Comparison of ENCODE assay signal across 8 cellular contexts in the genomic region with DNA sequence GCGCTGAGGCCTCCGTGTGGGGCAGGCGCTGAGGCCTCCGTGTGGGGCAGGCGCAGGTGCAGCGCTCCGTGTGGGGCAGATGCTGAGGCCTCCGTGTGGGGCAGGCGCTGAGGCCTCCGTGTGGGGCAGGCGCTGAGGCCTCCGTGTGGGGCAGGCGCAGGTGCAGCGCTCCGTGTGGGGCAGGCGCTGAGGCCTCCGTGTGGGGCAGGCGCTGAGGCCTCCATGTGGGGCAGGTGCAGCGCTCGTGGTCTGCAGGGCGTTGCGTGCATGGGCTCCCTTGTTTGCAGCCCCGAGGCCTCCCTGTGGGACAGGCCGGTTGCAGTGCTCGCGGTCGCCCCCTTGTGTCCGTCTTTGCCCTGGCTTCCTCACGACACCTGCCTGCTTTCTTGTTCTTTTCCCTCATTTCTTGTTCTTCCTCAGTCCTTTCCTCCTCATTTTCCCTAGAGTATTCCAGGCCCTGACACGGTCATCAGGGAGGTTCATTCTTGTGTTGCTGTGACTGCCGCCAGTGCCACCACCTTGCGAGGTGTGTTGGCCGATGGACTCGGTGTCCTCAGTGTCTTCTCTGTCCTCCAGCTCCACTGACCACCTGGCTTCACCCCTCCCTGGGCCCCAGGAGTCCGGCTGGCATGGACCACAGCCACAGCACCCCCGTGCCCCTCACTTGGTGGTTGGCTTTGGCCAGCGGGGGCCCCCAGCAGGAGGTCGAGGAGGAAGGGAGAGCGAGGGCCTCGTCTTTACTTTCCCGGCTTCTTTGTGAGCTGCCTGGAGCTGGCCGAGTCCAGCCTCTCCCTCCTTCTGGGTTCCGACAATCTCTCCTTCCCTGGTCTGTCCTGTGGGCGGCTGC. TPM values are rescaled to one million over a fixed set of nuclear protein-coding genes. Genes with fewer than 3 reads are reported as not detected.
A peak's percentile ranks its signal among the peaks of the same experiment; 100 is the strongest.
DNase-seq lines count a peak whose midpoint lies in the region; TF ChIP-seq lines count a peak whose summit lies in the region.
"Not testable (repeated sequence)": the region's sequence is repeated elsewhere in the genome, so short reads cannot be mapped to it uniquely, and the experiment has no call there.

No MANE protein-coding gene starts in this region.

- peak; percentile 73 for DNase-seq in G401 (ENCODE audit: low spot score)
- peak; percentile 60 for DNase-seq in HT1080 (ENCODE audit: low read depth)
- peak; percentile 68 for DNase-seq in RWPE1 (ENCODE audit: low spot score)
- peak; percentile 81 for DNase-seq in activated CD8-positive, alpha-beta memory T cell treated with anti-CD3 and anti-CD28 coated beads, Interleukin-2, amount 50 U/mL, for 4 hours
- DNase-seq in colonic mucosa = peak; percentile 81
- peak; percentile 93 for DNase-seq in iPS-NIHi7 (ENCODE audit: extremely low spot score)
- DNase-seq in sigmoid colon = peak; percentile 85
- peak; percentile 54 to 83 for DNase-seq in tibial nerve (ENCODE audit: low spot score in 2 of 2)

- TF ChIP-seq CTCF in RWPE1 (conservative IDR thresholded peaks at IDR 0.05; ENCODE audit: low read depth) (peak; percentile 71), colonic mucosa (IDR thresholded peaks at IDR 0.05) (peak; percentile 85), sigmoid colon (IDR thresholded peaks at IDR 0.05) (peak; percentile 72 to 80 (median 75)), tibial nerve (IDR thresholded peaks at IDR 0.05) (peak; percentile 67 to 90 (median 85))

- H3K27me3 ChIP-seq in colonic mucosa, sigmoid colon, tibial nerve: not testable (repeated sequence)

- not testable (repeated sequence) for H3K4me3 ChIP-seq in colonic mucosa, sigmoid colon, tibial nerve

- CTCF ChIA-PET in RWPE1 (lab: Yijun Ruan, JAX) = interaction anchor here (0.6 to 1.2 kb wide), 10 partner anchors 8 to 182 kb away, joined by 3 to 10 read pairs (median 4); no protein-coding TSS in a partner anchor

- intact Hi-C loops in colonic mucosa (cut with DNase I) (loop anchor here (2.0 kb wide), 1 partner anchor 128 kb away; no protein-coding TSS in a partner anchor), sigmoid colon (cut with DNase I) (loop anchor here (1.0 kb wide), 1 partner anchor 129 kb away; no protein-coding TSS in a partner anchor)

- TF ChIP-seq POLR2A in sigmoid colon (IDR thresholded peaks at IDR 0.05); tibial nerve (IDR thresholded peaks at IDR 0.05): not testable (repeated sequence)

- in situ Hi-C loops in G401 (cut with HindIII; ENCODE audit: low sequenced_read_pairs) = not testable (repeated sequence)

- H3K36me3 ChIP-seq in colonic mucosa = not testable (repeated sequence)
- H3K36me3 ChIP-seq in sigmoid colon = peaks cover 0 to 21% (median 0%) of the 10 kb centered on the region in 4 donors
- H3K36me3 ChIP-seq in tibial nerve = peaks cover 0 to 77% (median 0%) of the 10 kb centered on the region in 3 donors

- TF ChIP-seq EP300 in sigmoid colon (IDR thresholded peaks at IDR 0.05); tibial nerve (IDR thresholded peaks at IDR 0.05): not testable (repeated sequence)

- WGBS in sigmoid colon, 2 donors = 53 to 57% methylated on average over 34 to 36 of the region's 44 CpGs
- 46 to 48% methylated on average over 22 to 28 of the region's 44 CpGs for WGBS in tibial nerve, 2 donors

- not testable (repeated sequence) for H3K27ac ChIP-seq in RWPE1, colonic mucosa, sigmoid colon, tibial nerve

- H3K9ac ChIP-seq in colonic mucosa (ENCODE audit: low read depth in 2 of 2, low read length in 2 of 2) = not testable (repeated sequence)

- H3K4me1 ChIP-seq in colonic mucosa, sigmoid colon, tibial nerve: not testable (repeated sequence)

- not testable (repeated sequence) for H3K9me3 ChIP-seq in colonic mucosa, sigmoid colon, tibial nerve

- POLR2A ChIA-PET in RWPE1 (lab: Yijun Ruan, JAX; ENCODE audit: low non-redundant PET) = not testable (repeated sequence)

RNA-seq across cellular contexts. Expression of a gene that starts 20.7 kb away (rescaled TPM):
- total RNA-seq in G401 (2014; rRNA removed; shearing (Covaris generic)) = 3.7 and 11.0 TPM in 2 replicates
- total RNA-seq in HT1080 (2014; rRNA removed; shearing (Covaris generic)) = 2.4 and 5.2 TPM in 2 replicates
- 3.2 and 5.9 TPM in 2 replicates for polyA plus RNA-seq in HT1080 (2015; cell fraction: cytosol; rRNA removed)
- 4.9 and 8.1 TPM in 2 replicates for polyA plus RNA-seq in HT1080 (2015; cell fraction: nucleus; rRNA removed)
- total RNA-seq in colonic mucosa = 1 to 10 TPM; 5.8 to 6.1 TPM
- total RNA-seq in sigmoid colon = 10 to 100 TPM in 1 of 4 donors, 1 to 10 TPM in 3; 6.1 to 15.5 (median 8.1) TPM
- 1 to 10 TPM; 1.4 to 6.2 (median 1.8) TPM for polyA plus RNA-seq in sigmoid colon
- total RNA-seq in tibial nerve = 10 to 100 TPM; 10.1 to 21.6 (median 17.9) TPM

RNA-seq across cellular contexts. Expression of a gene that starts 44.3 kb away (rescaled TPM):
- total RNA-seq in G401 (2014; rRNA removed; shearing (Covaris generic)) = 24.5 and 27.6 TPM in 2 replicates
- 3.2 and 3.8 TPM in 2 replicates for total RNA-seq in HT1080 (2014; rRNA removed; shearing (Covaris generic))
- polyA plus RNA-seq in HT1080 (2015; cell fraction: cytosol; rRNA removed) = 1.2 and 1.5 TPM in 2 replicates
- 1.3 and 1.7 TPM in 2 replicates for polyA plus RNA-seq in HT1080 (2015; cell fraction: nucleus; rRNA removed)
- total RNA-seq in colonic mucosa = 10 to 100 TPM; 33.8 to 61.0 TPM
- total RNA-seq in sigmoid colon = 10 to 100 TPM in 1 of 4 donors, 1 to 10 TPM in 3; 7.7 to 10.2 (median 9.3) TPM
- 10 to 100 TPM; 27.0 to 50.8 (median 28.2) TPM for polyA plus RNA-seq in sigmoid colon
- total RNA-seq in tibial nerve = 10 to 100 TPM; 12.6 to 23.7 (median 15.1) TPM

RNA-seq across cellular contexts. Expression of a gene that starts 44.9 kb away (rescaled TPM):
- 27.8 and 28.3 TPM in 2 replicates for total RNA-seq in G401 (2014; rRNA removed; shearing (Covaris generic))
- 11.5 and 14.4 TPM in 2 replicates for total RNA-seq in HT1080 (2014; rRNA removed; shearing (Covaris generic))
- polyA plus RNA-seq in HT1080 (2015; cell fraction: cytosol; rRNA removed) = 18.6 and 22.4 TPM in 2 replicates
- polyA plus RNA-seq in HT1080 (2015; cell fraction: nucleus; rRNA removed) = 13.9 and 15.9 TPM in 2 replicates
- total RNA-seq in colonic mucosa = 10 to 100 TPM in 1 of 2 donors, 1 to 10 TPM in 1; 9.2 to 14.5 TPM
- total RNA-seq in sigmoid colon = 1 to 10 TPM; 4.3 to 8.4 (median 6.1) TPM
- polyA plus RNA-seq in sigmoid colon = 10 to 100 TPM; 10.4 to 12.8 (median 12.6) TPM
- total RNA-seq in tibial nerve = 10 to 100 TPM in 3 of 4 donors, 1 to 10 TPM in 1; 9.4 to 18.1 (median 16.2) TPM
